ENCODE assay signal across 9 cellular contexts in the genomic region with DNA sequence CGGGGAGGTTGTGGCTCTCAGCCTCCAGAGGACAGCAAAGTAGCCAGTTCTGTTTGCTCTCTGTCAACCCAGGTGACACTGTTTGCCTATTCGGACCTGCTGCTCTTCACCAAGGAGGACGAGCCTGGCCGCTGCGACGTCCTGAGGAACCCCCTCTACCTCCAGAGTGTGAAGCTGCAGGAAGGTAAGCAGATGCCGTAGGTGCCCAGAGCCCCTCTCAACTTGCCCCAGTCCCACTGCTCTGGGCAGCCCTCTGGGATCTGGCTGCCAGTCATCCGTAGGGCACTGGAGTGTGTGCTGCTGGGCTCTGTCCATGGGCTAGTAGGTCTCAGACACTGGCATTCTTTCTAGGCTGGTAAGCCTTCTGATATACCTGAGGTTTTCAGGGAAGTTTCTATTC. TPM values are rescaled to one million over a fixed set of nuclear protein-coding genes. Genes with fewer than 3 reads are reported as not detected.
DNase-seq lines count a peak whose midpoint lies in the region; ATAC-seq, FAIRE-seq and TF ChIP-seq lines count a peak whose summit lies in the region.
"Had no signal": no experiment of that assay in that cellular context is flagged by ENCODE, and none has a peak within 500 bp of the region (broad histone marks: within the 10 kb centered on the region; RNA-seq: fewer than 3 reads in every experiment).

No MANE protein-coding gene starts in this region.

- peak overlapping the region; percentile 79 for H3K4me3 Mint-ChIP-seq in endothelial cell (ENCODE audit: unreplicated experiment)
- peak overlapping the region; percentile 90 for H3K4me3 Mint-ChIP-seq in stimulated activated effector memory CD8-positive, alpha-beta T cell treated with anti-CD3 and anti-CD28 coated beads, Interleukin-12 subunit alpha, Interleukin-12 subunit beta, amount 100 ng/mL, for 72 hours

- no peak for TF ChIP-seq CTCF in endothelial cell (IDR thresholded peaks at IDR 0.05; ENCODE audit: unreplicated experiment)

- no peak for FAIRE-seq in urothelium cell line (lab: Jason Lieb, UNC)
- FAIRE-seq: astrocyte had no signal

- peaks cover 36% of the 10 kb centered on the region for H3K27me3 Mint-ChIP-seq in endothelial cell (ENCODE audit: unreplicated experiment)

- peaks cover 92% of the 10 kb centered on the region for H3K4me1 Mint-ChIP-seq in endothelial cell (ENCODE audit: unreplicated experiment)
- peaks cover 92% of the 10 kb centered on the region for H3K4me1 Mint-ChIP-seq in stimulated activated effector memory CD8-positive, alpha-beta T cell treated with anti-CD3 and anti-CD28 coated beads, Interleukin-12 subunit alpha, Interleukin-12 subunit beta, amount 100 ng/mL, for 72 hours

- DNase-seq in endothelial cell (ENCODE audit: low spot score) (no peak), NCI-H774 (lab: John Stamatoyannopoulos, UW) (no peak), urothelium cell line (ENCODE audit: low spot score) (no peak), cerebellar cortex (ENCODE audit: low spot score) (no peak)
- DNase-seq in stimulated activated effector memory CD8-positive, alpha-beta T cell treated with anti-CD3 and anti-CD28 coated beads, Interleukin-12 subunit alpha, Interleukin-12 subunit beta, amount 100 ng/mL, for 72 hours (ENCODE audit: low spot score in 2 of 2) = no peak
- DNase-seq: NCI-H2227 treated with DMSO at 0.1 percent for 48 hours had no signal

- peak overlapping the region; percentile 36 for H3K27ac Mint-ChIP-seq in endothelial cell (ENCODE audit: unreplicated experiment)
- peak overlapping the region; percentile 74 for H3K27ac Mint-ChIP-seq in stimulated activated effector memory CD8-positive, alpha-beta T cell treated with anti-CD3 and anti-CD28 coated beads, Interleukin-12 subunit alpha, Interleukin-12 subunit beta, amount 100 ng/mL, for 72 hours

- no peaks in the 10 kb centered on the region for H3K9me3 Mint-ChIP-seq in endothelial cell (ENCODE audit: unreplicated experiment)
- no peaks in the 10 kb centered on the region for H3K9me3 Mint-ChIP-seq in stimulated activated effector memory CD8-positive, alpha-beta T cell treated with anti-CD3 and anti-CD28 coated beads, Interleukin-12 subunit alpha, Interleukin-12 subunit beta, amount 100 ng/mL, for 72 hours

- ATAC-seq in GM18909 (IDR thresholded peaks at IDR 0.05; ENCODE audit: poor library complexity, unreplicated experiment) (peak; percentile 11), HG03432 (IDR thresholded peaks at IDR 0.05; ENCODE audit: unreplicated experiment) (peak; percentile 1)
- ATAC-seq in stimulated activated effector memory CD8-positive, alpha-beta T cell treated with anti-CD3 and anti-CD28 coated beads, Interleukin-12 subunit alpha, Interleukin-12 subunit beta, amount 100 ng/mL, for 72 hours = no peak

- H3K36me3 Mint-ChIP-seq in endothelial cell (ENCODE audit: low read depth, unreplicated experiment) = peaks cover 66% of the 10 kb centered on the region
- peaks cover 92% of the 10 kb centered on the region for H3K36me3 Mint-ChIP-seq in stimulated activated effector memory CD8-positive, alpha-beta T cell treated with anti-CD3 and anti-CD28 coated beads, Interleukin-12 subunit alpha, Interleukin-12 subunit beta, amount 100 ng/mL, for 72 hours

RNA-seq across cellular contexts. Expression of gene RGS3, which starts 59.3 kb away (rescaled TPM):
- 474 TPM for total RNA-seq in endothelial cell (ENCODE audit: unreplicated experiment)
